In genomic region chr17:15649861-15650391, GRCh38 we compare ENCODE assay signal across 8 cellular contexts. TPM values are rescaled to one million over a fixed set of nuclear protein-coding genes. Genes with fewer than 3 reads are reported as not detected.
A peak's percentile ranks its signal among the peaks of the same experiment; 100 is the strongest.
DNase-seq lines count a peak whose midpoint lies in the region; ATAC-seq and TF ChIP-seq lines count a peak whose summit lies in the region.
"Had no signal": no experiment of that assay in that cellular context is flagged by ENCODE, and none has a peak within 500 bp of the region (broad histone marks: within the 10 kb centered on the region; RNA-seq: fewer than 3 reads in every experiment).

No MANE protein-coding gene starts in this region.

- intact Hi-C loops in left colon (cut with DNase I, micrococcal nuclease) = no loop called here
- intact Hi-C loops in tibial artery (cut with DNase I; ENCODE audit: low total_unique reads) = no loop called here

- TF ChIP-seq CTCF in HFF-Myc (IDR thresholded peaks at IDR 0.05; ENCODE audit: low read depth, low read length, missing control alignments) (no peak), astrocyte of the cerebellum (IDR thresholded peaks at IDR 0.05; ENCODE audit: low read depth, low read length, missing control alignments) (no peak), tibial artery (IDR thresholded peaks at IDR 0.05) (no peak)

- H3K27ac ChIP-seq in tibial artery = peak overlapping the region; percentile 61 to 76

- in situ Hi-C loops in astrocyte of the cerebellum (cut with HindIII; ENCODE audit: low sequenced_read_pairs) = no loop called here

- H3K4me1 ChIP-seq in tibial artery = peaks cover 0 to 38% (median 29%) of the 10 kb centered on the region in 4 donors

- no peaks in the 10 kb centered on the region for H3K36me3 ChIP-seq in tibial artery

- peak; percentile 53 for ATAC-seq in left colon
- no peak for ATAC-seq in GM18861 (IDR thresholded peaks at IDR 0.05; ENCODE audit: unreplicated experiment)
- ATAC-seq in GM18498 (IDR thresholded peaks at IDR 0.05; ENCODE audit: unreplicated experiment) = no peak

- H3K4me3 ChIP-seq in HFF-Myc (replicated peaks; ENCODE audit: low read depth, low read length) (peak overlapping the region; percentile 80), astrocyte of the cerebellum (ENCODE audit: low read depth, low read length) (no peak overlapping the region), tibial artery (peak overlapping the region; percentile 54 to 59)

- no peaks in the 10 kb centered on the region for H3K27me3 ChIP-seq in tibial artery

- DNase-seq in HFF-Myc (ENCODE audit: extremely low read depth, low read depth) (no peak), astrocyte of the cerebellum (ENCODE audit: low read depth) (peak; percentile 18), left colon (peak; percentile 65 to 81), tibial artery (peak; percentile 46 to 73), SKM-1 treated with dmso at 0.1 percent for 144 hours (lab: John Stamatoyannopoulos, UW; ENCODE audit: unreplicated experiment) (no peak)
- DNase-seq: cortex of kidney had no signal

- no peaks in the 10 kb centered on the region for H3K9me3 ChIP-seq in tibial artery

RNA-seq across cellular contexts. Expression of gene FBXW10B, which starts 30.4 kb away (rescaled TPM):
- total RNA-seq in left colon = 1 to 10 TPM in 1 of 2 donors, under 1 TPM in 1; 0.95 to 1.6 TPM

RNA-seq across cellular contexts. Expression of gene TRIM16, which starts 34.2 kb away (rescaled TPM):
- total RNA-seq in left colon = 10 to 100 TPM; 22.5 to 26.0 TPM

RNA-seq across cellular contexts. Expression of gene ZNF286A, which starts 49.6 kb away (rescaled TPM):
- total RNA-seq in left colon = 1 to 10 TPM; 6.4 to 10.0 TPM

Comparison
In these comparisons a context has a peak if more than half of its experiments do, and no peak if none do; other contexts are left out.
1. DNase-seq: peak in astrocyte of the cerebellum (single experiment), left colon (2 of 2) and tibial artery (2 of 2); none in HFF-Myc (single experiment) and SKM-1 treated with dmso at 0.1 percent for 144 hours (single experiment).